Comparison of ENCODE assay signal across 1 cellular context in the genomic region with DNA sequence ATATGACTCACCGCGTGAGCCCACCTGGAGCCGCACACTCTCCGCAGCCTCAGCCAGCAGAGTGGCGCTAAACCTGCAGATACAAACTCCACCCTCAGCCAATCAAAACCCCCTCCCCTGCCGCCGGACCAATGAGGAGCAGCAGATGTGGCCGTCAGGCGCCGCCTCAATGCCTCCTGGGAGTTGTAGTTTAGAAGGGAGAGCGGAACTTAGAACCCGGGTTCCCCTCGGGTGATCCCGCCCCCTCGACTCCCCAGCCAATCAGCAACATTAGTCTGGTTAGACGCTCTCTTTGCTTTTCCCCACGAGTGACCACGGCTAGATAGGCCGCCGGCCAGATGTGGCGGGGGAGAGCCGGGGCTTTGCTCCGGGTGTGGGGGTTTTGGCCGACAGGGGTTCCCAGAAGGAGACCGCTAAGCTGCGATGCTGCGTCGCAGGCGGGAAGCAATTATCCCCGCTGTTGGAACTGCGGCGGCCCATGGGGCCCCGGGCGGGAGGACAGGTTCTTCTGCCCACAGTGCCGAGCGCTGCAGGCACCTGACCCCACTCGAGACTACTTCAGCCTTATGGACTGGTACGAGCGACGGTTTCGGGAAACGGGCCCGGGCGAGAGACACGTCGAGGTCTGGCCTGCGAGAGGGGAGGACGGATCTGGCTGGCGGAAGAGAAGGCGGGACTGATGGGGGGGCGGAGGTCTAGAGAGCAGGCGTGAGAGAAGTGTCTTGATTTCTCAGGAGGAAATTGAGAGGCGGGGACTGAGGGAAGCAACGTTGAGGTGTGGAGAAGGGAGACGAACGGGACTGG.
TF ChIP-seq lines count a peak whose summit lies in the region.

A gene (minus strand): TSS at position 63 of the 804 bp plus-strand sequence. CDS start 7,099 bp downstream, outside the sequence.
A gene with protein sequence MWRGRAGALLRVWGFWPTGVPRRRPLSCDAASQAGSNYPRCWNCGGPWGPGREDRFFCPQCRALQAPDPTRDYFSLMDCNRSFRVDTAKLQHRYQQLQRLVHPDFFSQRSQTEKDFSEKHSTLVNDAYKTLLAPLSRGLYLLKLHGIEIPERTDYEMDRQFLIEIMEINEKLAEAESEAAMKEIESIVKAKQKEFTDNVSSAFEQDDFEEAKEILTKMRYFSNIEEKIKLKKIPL (plus strand): TSS at position 282 of the 804 bp plus-strand sequence. CDS start 57 bp downstream, at position 339.

TF ChIP-seq in GM12878, 131 proteins besides CTCF, POLR2A, EP300 and RAD21 (continued from another document and continues in another):
- TF ChIP-seq CREM (IDR thresholded peaks at IDR 0.05; ENCODE audit: low read depth): peak; percentile 93
- TF ChIP-seq NR2C2 (IDR thresholded peaks at IDR 0.05; ENCODE audit: borderline replicate concordance, control insufficient read depth, insufficient read length, low read depth): no peak
- TF ChIP-seq BCL11A (IDR thresholded peaks at IDR 0.05; ENCODE audit: low read depth, low read length): no peak
- TF ChIP-seq TBL1XR1 (IDR thresholded peaks at IDR 0.05; ENCODE audit: low read depth, low read length): 0 out of 2 replicates have a peak, but pooled peaks have one; percentile 26
- peak; percentile 72 for TF ChIP-seq GATAD2B (conservative IDR thresholded peaks at IDR 0.05; ENCODE audit: low read depth)
- peak; percentile 88 for TF ChIP-seq IKZF1 (conservative IDR thresholded peaks at IDR 0.05)
- TF ChIP-seq, protein P1, sequence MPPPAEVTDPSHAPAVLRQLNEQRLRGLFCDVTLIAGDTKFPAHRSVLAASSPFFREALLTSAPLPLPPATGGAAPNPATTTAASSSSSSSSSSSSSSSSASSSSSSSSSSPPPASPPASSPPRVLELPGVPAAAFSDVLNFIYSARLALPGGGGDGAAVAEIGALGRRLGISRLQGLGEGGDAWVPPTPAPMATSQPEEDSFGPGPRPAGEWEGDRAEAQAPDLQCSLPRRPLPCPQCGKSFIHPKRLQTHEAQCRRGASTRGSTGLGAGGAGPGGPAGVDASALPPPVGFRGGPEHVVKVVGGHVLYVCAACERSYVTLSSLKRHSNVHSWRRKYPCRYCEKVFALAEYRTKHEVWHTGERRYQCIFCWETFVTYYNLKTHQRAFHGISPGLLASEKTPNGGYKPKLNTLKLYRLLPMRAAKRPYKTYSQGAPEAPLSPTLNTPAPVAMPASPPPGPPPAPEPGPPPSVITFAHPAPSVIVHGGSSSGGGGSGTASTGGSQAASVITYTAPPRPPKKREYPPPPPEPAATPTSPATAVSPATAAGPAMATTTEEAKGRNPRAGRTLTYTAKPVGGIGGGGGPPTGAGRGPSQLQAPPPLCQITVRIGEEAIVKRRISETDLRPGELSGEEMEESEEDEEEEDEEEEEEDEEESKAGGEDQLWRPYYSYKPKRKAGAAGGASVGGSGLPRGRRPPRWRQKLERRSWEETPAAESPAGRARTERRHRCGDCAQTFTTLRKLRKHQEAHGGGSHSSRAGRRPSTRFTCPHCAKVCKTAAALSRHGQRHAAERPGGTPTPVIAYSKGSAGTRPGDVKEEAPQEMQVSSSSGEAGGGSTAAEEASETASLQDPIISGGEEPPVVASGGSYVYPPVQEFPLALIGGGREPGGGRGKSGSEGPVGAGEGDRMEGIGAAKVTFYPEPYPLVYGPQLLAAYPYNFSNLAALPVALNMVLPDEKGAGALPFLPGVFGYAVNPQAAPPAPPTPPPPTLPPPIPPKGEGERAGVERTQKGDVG (CRISPR knock-in tag; IDR thresholded peaks at IDR 0.05): no peak
- TF ChIP-seq HCFC1 (IDR thresholded peaks at IDR 0.05; ENCODE audit: low read length): peak; percentile 95
- TF ChIP-seq GABPA (IDR thresholded peaks at IDR 0.05; ENCODE audit: low read depth): peak; percentile 88
- TF ChIP-seq, protein P2, sequence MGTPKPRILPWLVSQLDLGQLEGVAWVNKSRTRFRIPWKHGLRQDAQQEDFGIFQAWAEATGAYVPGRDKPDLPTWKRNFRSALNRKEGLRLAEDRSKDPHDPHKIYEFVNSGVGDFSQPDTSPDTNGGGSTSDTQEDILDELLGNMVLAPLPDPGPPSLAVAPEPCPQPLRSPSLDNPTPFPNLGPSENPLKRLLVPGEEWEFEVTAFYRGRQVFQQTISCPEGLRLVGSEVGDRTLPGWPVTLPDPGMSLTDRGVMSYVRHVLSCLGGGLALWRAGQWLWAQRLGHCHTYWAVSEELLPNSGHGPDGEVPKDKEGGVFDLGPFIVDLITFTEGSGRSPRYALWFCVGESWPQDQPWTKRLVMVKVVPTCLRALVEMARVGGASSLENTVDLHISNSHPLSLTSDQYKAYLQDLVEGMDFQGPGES (IDR thresholded peaks at IDR 0.05): peak; percentile 86
- TF ChIP-seq SREBF2 (IDR thresholded peaks at IDR 0.05; ENCODE audit: low read length): peak; percentile 50; the same call in 1 of the 2 replicates
- 0 out of 2 replicates have a peak, but pooled peaks have one; percentile 29 for TF ChIP-seq ESRRA (IDR thresholded peaks at IDR 0.05; ENCODE audit: low read length)
- TF ChIP-seq, protein P3, sequence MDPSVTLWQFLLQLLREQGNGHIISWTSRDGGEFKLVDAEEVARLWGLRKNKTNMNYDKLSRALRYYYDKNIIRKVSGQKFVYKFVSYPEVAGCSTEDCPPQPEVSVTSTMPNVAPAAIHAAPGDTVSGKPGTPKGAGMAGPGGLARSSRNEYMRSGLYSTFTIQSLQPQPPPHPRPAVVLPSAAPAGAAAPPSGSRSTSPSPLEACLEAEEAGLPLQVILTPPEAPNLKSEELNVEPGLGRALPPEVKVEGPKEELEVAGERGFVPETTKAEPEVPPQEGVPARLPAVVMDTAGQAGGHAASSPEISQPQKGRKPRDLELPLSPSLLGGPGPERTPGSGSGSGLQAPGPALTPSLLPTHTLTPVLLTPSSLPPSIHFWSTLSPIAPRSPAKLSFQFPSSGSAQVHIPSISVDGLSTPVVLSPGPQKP (IDR thresholded peaks at IDR 0.05; ENCODE audit: low read depth, low read length): peak; percentile 62; the same call in 1 of the 2 replicates
- no peak for TF ChIP-seq MTA3 (IDR thresholded peaks at IDR 0.05; ENCODE audit: borderline replicate concordance, low read length)
- TF ChIP-seq, protein P4, sequence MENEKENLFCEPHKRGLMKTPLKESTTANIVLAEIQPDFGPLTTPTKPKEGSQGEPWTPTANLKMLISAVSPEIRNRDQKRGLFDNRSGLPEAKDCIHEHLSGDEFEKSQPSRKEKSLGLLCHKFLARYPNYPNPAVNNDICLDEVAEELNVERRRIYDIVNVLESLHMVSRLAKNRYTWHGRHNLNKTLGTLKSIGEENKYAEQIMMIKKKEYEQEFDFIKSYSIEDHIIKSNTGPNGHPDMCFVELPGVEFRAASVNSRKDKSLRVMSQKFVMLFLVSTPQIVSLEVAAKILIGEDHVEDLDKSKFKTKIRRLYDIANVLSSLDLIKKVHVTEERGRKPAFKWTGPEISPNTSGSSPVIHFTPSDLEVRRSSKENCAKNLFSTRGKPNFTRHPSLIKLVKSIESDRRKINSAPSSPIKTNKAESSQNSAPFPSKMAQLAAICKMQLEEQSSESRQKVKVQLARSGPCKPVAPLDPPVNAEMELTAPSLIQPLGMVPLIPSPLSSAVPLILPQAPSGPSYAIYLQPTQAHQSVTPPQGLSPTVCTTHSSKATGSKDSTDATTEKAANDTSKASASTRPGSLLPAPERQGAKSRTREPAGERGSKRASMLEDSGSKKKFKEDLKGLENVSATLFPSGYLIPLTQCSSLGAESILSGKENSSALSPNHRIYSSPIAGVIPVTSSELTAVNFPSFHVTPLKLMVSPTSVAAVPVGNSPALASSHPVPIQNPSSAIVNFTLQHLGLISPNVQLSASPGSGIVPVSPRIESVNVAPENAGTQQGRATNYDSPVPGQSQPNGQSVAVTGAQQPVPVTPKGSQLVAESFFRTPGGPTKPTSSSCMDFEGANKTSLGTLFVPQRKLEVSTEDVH (IDR thresholded peaks at IDR 0.05; ENCODE audit: low read depth, partially characterized antibody): peak; percentile 35
- TF ChIP-seq FOS (IDR thresholded peaks at IDR 0.05; ENCODE audit: borderline replicate concordance, extremely low read depth, insufficient read length): peak; percentile 75
- TF ChIP-seq NFYA (IDR thresholded peaks at IDR 0.05; ENCODE audit: borderline replicate concordance, low read depth, low read length): 0 out of 2 replicates have a peak, but pooled peaks have one; percentile 22
- TF ChIP-seq BMI1 (IDR thresholded peaks at IDR 0.05; ENCODE audit: borderline replicate concordance): no peak
- TF ChIP-seq RUNX3 (IDR thresholded peaks at IDR 0.05; ENCODE audit: low read length): peak; percentile 85
- TF ChIP-seq EGR1 (IDR thresholded peaks at IDR 0.05; ENCODE audit: borderline replicate concordance in 1 of 2, low read depth in 2 of 2, low read length in 2 of 2): peak in 1 of 2 experiments; percentile 34; a peak in 1 of 3 replicates
- TF ChIP-seq, protein P5, sequence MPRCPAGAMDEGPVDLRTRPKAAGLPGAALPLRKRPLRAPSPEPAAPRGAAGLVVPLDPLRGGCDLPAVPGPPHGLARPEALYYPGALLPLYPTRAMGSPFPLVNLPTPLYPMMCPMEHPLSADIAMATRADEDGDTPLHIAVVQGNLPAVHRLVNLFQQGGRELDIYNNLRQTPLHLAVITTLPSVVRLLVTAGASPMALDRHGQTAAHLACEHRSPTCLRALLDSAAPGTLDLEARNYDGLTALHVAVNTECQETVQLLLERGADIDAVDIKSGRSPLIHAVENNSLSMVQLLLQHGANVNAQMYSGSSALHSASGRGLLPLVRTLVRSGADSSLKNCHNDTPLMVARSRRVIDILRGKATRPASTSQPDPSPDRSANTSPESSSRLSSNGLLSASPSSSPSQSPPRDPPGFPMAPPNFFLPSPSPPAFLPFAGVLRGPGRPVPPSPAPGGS (IDR thresholded peaks at IDR 0.05; ENCODE audit: borderline replicate concordance, insufficient read depth, low read depth, low read length, poor library complexity, severe bottlenecking): no peak
- peak; percentile 80 for TF ChIP-seq LARP7 (IDR thresholded peaks at IDR 0.05)
- TF ChIP-seq, protein P6, sequence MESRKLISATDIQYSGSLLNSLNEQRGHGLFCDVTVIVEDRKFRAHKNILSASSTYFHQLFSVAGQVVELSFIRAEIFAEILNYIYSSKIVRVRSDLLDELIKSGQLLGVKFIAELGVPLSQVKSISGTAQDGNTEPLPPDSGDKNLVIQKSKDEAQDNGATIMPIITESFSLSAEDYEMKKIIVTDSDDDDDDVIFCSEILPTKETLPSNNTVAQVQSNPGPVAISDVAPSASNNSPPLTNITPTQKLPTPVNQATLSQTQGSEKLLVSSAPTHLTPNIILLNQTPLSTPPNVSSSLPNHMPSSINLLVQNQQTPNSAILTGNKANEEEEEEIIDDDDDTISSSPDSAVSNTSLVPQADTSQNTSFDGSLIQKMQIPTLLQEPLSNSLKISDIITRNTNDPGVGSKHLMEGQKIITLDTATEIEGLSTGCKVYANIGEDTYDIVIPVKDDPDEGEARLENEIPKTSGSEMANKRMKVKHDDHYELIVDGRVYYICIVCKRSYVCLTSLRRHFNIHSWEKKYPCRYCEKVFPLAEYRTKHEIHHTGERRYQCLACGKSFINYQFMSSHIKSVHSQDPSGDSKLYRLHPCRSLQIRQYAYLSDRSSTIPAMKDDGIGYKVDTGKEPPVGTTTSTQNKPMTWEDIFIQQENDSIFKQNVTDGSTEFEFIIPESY (IDR thresholded peaks at IDR 0.05): no peak
- 0 out of 2 replicates have a peak, but pooled peaks have one; percentile 43 for TF ChIP-seq TAF1 (IDR thresholded peaks at IDR 0.05; ENCODE audit: borderline replicate concordance, low read depth, low read length)
- TF ChIP-seq PAX8 (IDR thresholded peaks at IDR 0.05): no peak
- TF ChIP-seq, protein P7, sequence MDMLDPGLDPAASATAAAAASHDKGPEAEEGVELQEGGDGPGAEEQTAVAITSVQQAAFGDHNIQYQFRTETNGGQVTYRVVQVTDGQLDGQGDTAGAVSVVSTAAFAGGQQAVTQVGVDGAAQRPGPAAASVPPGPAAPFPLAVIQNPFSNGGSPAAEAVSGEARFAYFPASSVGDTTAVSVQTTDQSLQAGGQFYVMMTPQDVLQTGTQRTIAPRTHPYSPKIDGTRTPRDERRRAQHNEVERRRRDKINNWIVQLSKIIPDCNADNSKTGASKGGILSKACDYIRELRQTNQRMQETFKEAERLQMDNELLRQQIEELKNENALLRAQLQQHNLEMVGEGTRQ (IDR thresholded peaks at IDR 0.05; ENCODE audit: borderline replicate concordance, low read depth, low read length): peak; percentile 45
- TF ChIP-seq SMAD1 (IDR thresholded peaks at IDR 0.05; ENCODE audit: low read depth, partially characterized antibody): peak; percentile 73
- no peak for TF ChIP-seq BRCA1 (IDR thresholded peaks at IDR 0.05; ENCODE audit: low read depth, low read length)
- TF ChIP-seq KDM1A (IDR thresholded peaks at IDR 0.05; ENCODE audit: borderline replicate concordance): no peak
- TF ChIP-seq, protein P8, sequence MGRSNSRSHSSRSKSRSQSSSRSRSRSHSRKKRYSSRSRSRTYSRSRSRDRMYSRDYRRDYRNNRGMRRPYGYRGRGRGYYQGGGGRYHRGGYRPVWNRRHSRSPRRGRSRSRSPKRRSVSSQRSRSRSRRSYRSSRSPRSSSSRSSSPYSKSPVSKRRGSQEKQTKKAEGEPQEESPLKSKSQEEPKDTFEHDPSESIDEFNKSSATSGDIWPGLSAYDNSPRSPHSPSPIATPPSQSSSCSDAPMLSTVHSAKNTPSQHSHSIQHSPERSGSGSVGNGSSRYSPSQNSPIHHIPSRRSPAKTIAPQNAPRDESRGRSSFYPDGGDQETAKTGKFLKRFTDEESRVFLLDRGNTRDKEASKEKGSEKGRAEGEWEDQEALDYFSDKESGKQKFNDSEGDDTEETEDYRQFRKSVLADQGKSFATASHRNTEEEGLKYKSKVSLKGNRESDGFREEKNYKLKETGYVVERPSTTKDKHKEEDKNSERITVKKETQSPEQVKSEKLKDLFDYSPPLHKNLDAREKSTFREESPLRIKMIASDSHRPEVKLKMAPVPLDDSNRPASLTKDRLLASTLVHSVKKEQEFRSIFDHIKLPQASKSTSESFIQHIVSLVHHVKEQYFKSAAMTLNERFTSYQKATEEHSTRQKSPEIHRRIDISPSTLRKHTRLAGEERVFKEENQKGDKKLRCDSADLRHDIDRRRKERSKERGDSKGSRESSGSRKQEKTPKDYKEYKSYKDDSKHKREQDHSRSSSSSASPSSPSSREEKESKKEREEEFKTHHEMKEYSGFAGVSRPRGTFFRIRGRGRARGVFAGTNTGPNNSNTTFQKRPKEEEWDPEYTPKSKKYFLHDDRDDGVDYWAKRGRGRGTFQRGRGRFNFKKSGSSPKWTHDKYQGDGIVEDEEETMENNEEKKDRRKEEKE (IDR thresholded peaks at IDR 0.05): no peak
- TF ChIP-seq CHD1 (IDR thresholded peaks at IDR 0.05; ENCODE audit: low read depth, low read length): no peak; the same call in 1 of the 2 replicates
- peak; percentile 70; the same call in 1 of the 2 replicates for TF ChIP-seq RFX5 (IDR thresholded peaks at IDR 0.05; ENCODE audit: low read depth, low read length)
- no peak for TF ChIP-seq RBBP5 (conservative IDR thresholded peaks at IDR 0.05)
- TF ChIP-seq, protein P9, sequence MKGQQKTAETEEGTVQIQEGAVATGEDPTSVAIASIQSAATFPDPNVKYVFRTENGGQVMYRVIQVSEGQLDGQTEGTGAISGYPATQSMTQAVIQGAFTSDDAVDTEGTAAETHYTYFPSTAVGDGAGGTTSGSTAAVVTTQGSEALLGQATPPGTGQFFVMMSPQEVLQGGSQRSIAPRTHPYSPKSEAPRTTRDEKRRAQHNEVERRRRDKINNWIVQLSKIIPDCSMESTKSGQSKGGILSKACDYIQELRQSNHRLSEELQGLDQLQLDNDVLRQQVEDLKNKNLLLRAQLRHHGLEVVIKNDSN (IDR thresholded peaks at IDR 0.05; ENCODE audit: borderline replicate concordance, extremely low read length, insufficient read depth, low read depth, low read length): no peak
- no peak for TF ChIP-seq CHD4 (IDR thresholded peaks at IDR 0.05)
